In the genomic region with DNA sequence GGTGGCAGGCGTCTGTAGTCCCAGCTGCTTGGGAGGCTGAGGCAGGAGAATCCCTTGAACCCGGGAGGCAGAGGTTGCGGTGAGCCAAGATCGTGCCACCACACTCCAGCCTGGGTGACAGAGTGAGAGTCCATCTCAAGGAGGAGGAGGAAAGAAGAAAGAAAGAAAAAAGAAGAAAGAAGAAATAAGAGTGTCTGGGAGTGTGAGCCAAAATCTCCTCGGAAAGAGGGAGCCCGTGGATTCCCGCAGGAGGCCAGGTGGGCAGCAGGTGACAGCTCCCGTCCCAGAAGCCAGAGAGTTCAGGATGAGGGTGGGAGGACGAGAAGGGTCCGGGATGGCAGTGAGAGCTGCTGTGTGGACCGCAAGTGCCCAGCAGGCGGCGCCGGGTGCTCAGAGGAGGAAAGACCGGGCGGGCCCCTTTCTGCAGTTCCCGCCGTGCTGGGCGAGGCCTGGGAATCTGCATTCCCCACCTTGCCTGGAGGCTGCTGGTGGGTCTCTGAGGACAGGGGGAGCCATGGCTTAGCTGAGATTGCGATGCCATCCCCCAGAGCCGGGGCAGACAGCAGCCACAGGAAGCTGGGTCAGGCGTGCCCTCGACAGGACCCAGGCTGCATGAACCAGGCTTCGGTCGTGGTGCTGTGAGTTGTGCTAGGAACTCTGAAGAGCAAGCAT, we compare ENCODE assay signal across 2 cellular contexts.
TF ChIP-seq lines count a peak whose summit lies in the region.

No MANE protein-coding gene starts in this region.

TF ChIP-seq in HEK293, 187 proteins besides CTCF, POLR2A, EP300 and RAD21 (continued from another document):
- TF ChIP-seq, protein P1, sequence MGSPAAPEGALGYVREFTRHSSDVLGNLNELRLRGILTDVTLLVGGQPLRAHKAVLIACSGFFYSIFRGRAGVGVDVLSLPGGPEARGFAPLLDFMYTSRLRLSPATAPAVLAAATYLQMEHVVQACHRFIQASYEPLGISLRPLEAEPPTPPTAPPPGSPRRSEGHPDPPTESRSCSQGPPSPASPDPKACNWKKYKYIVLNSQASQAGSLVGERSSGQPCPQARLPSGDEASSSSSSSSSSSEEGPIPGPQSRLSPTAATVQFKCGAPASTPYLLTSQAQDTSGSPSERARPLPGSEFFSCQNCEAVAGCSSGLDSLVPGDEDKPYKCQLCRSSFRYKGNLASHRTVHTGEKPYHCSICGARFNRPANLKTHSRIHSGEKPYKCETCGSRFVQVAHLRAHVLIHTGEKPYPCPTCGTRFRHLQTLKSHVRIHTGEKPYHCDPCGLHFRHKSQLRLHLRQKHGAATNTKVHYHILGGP (tag by site-specific recombination; IDR thresholded peaks at IDR 0.05): no peak
- TF ChIP-seq ZNF114 (tag by site-specific recombination; IDR thresholded peaks at IDR 0.05) (no peak), ZNF2 (tag by site-specific recombination; IDR thresholded peaks at IDR 0.05) (0 out of 2 replicates have a peak, but pooled peaks have one; percentile 27), ZNF561 (tag by site-specific recombination; IDR thresholded peaks at IDR 0.05; ENCODE audit: borderline replicate concordance) (peak; percentile 100), KLF8 (tag by site-specific recombination; IDR thresholded peaks at IDR 0.05) (peak; percentile 47; the same call in 1 of the 2 replicates), MEIS1 (CRISPR knock-in tag; IDR thresholded peaks at IDR 0.05; ENCODE audit: borderline replicate concordance) (no peak), ZNF423 (tag by site-specific recombination; IDR thresholded peaks at IDR 0.05) (no peak), MZF1 (tag by site-specific recombination; IDR thresholded peaks at IDR 0.05; ENCODE audit: borderline replicate concordance) (no peak), ZNF792 (tag by site-specific recombination; IDR thresholded peaks at IDR 0.05) (no peak), SP7 (tag by site-specific recombination; IDR thresholded peaks at IDR 0.05) (0 out of 2 replicates have a peak, but pooled peaks have one; percentile 30), ZNF184 (tag by site-specific recombination; IDR thresholded peaks at IDR 0.05) (no peak), ZNF571 (tag by site-specific recombination; IDR thresholded peaks at IDR 0.05) (no peak), ZNF776 (tag by site-specific recombination; IDR thresholded peaks at IDR 0.05; ENCODE audit: borderline replicate concordance) (no peak), BCL11A (tag by site-specific recombination; IDR thresholded peaks at IDR 0.05; ENCODE audit: low read depth) (no peak), ZNF366 (tag by site-specific recombination; conservative IDR thresholded peaks at IDR 0.05) (peak; percentile 57), KLF16 (tag by site-specific recombination; IDR thresholded peaks at IDR 0.05) (0 out of 2 replicates have a peak, but pooled peaks have one; percentile 36), ZNF335 (tag by site-specific recombination; conservative IDR thresholded peaks at IDR 0.05) (no peak)
TF ChIP-seq in HEK293: peak in this region for 16.

TF ChIP-seq in HepG2, 621 proteins besides CTCF, POLR2A, EP300 and RAD21 (continued from another document and continues in another):
- TF ChIP-seq HMG20A (CRISPR knock-in tag; IDR thresholded peaks at IDR 0.05; ENCODE audit: borderline replicate concordance) (no peak), TGIF2 (CRISPR knock-in tag; IDR thresholded peaks at IDR 0.05) (no peak), KLF6 (CRISPR knock-in tag; IDR thresholded peaks at IDR 0.05) (no peak), CBFB (CRISPR knock-in tag; IDR thresholded peaks at IDR 0.05) (0 out of 2 replicates have a peak, but pooled peaks have one; percentile 37), HDAC2 (CRISPR knock-in tag; IDR thresholded peaks at IDR 0.05) (no peak), ZNF615 (CRISPR knock-in tag; IDR thresholded peaks at IDR 0.05; ENCODE audit: borderline replicate concordance) (no peak), MIER2 (CRISPR knock-in tag; IDR thresholded peaks at IDR 0.05) (no peak), KLF13 (CRISPR knock-in tag; IDR thresholded peaks at IDR 0.05) (no peak), ZFP36 (IDR thresholded peaks at IDR 0.05; ENCODE audit: borderline replicate concordance, low read depth, low read length, partially characterized antibody) (no peak), WIZ (CRISPR knock-in tag; IDR thresholded peaks at IDR 0.05) (no peak), KMT2A (CRISPR knock-in tag; IDR thresholded peaks at IDR 0.05) (no peak), XBP1 (CRISPR knock-in tag; IDR thresholded peaks at IDR 0.05) (no peak), ZNF33A (CRISPR knock-in tag; IDR thresholded peaks at IDR 0.05; ENCODE audit: borderline replicate concordance) (no peak), ZC3H13 (CRISPR knock-in tag; IDR thresholded peaks at IDR 0.05) (no peak), SP4 (CRISPR knock-in tag; IDR thresholded peaks at IDR 0.05) (peak; percentile 56; the same call in 1 of the 2 replicates), HMG20B (CRISPR knock-in tag; conservative IDR thresholded peaks at IDR 0.05) (no peak), ARNTL (CRISPR knock-in tag; IDR thresholded peaks at IDR 0.05) (no peak), GABPB1 (CRISPR knock-in tag; IDR thresholded peaks at IDR 0.05) (peak; percentile 54; the same call in 1 of the 2 replicates), SRSF4 (IDR thresholded peaks at IDR 0.05; ENCODE audit: low read depth, low read length, poor library complexity, severe bottlenecking) (no peak), ZNF605 (CRISPR knock-in tag; IDR thresholded peaks at IDR 0.05) (no peak), CREM (IDR thresholded peaks at IDR 0.05) (no peak), CREM (CRISPR knock-in tag; IDR thresholded peaks at IDR 0.05) (no peak), NR2C2 (CRISPR knock-in tag; IDR thresholded peaks at IDR 0.05; ENCODE audit: borderline replicate concordance) (no peak), ZIK1 (CRISPR knock-in tag; IDR thresholded peaks at IDR 0.05; ENCODE audit: borderline replicate concordance, low read depth) (no peak), MAFK (conservative IDR thresholded peaks at IDR 0.05 in 1 of 2, IDR thresholded peaks at IDR 0.05 in 1 of 2; ENCODE audit: low read length in 2 of 2) (no peak), ZFP41 (CRISPR knock-in tag; IDR thresholded peaks at IDR 0.05; ENCODE audit: borderline replicate concordance) (no peak)
- TF ChIP-seq, protein P2, sequence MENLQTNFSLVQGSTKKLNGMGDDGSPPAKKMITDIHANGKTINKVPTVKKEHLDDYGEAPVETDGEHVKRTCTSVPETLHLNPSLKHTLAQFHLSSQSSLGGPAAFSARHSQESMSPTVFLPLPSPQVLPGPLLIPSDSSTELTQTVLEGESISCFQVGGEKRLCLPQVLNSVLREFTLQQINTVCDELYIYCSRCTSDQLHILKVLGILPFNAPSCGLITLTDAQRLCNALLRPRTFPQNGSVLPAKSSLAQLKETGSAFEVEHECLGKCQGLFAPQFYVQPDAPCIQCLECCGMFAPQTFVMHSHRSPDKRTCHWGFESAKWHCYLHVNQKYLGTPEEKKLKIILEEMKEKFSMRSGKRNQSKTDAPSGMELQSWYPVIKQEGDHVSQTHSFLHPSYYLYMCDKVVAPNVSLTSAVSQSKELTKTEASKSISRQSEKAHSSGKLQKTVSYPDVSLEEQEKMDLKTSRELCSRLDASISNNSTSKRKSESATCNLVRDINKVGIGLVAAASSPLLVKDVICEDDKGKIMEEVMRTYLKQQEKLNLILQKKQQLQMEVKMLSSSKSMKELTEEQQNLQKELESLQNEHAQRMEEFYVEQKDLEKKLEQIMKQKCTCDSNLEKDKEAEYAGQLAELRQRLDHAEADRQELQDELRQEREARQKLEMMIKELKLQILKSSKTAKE (CRISPR knock-in tag; IDR thresholded peaks at IDR 0.05; ENCODE audit: borderline replicate concordance): no peak
- TF ChIP-seq, protein P3, sequence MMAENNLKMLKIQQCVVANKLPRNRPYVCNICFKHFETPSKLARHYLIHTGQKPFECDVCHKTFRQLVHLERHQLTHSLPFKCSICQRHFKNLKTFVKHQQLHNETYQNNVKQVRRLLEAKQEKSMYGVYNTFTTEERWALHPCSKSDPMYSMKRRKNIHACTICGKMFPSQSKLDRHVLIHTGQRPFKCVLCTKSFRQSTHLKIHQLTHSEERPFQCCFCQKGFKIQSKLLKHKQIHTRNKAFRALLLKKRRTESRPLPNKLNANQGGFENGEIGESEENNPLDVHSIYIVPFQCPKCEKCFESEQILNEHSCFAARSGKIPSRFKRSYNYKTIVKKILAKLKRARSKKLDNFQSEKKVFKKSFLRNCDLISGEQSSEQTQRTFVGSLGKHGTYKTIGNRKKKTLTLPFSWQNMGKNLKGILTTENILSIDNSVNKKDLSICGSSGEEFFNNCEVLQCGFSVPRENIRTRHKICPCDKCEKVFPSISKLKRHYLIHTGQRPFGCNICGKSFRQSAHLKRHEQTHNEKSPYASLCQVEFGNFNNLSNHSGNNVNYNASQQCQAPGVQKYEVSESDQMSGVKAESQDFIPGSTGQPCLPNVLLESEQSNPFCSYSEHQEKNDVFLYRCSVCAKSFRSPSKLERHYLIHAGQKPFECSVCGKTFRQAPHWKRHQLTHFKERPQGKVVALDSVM (CRISPR knock-in tag; IDR thresholded peaks at IDR 0.05): no peak
- TF ChIP-seq, protein P4, sequence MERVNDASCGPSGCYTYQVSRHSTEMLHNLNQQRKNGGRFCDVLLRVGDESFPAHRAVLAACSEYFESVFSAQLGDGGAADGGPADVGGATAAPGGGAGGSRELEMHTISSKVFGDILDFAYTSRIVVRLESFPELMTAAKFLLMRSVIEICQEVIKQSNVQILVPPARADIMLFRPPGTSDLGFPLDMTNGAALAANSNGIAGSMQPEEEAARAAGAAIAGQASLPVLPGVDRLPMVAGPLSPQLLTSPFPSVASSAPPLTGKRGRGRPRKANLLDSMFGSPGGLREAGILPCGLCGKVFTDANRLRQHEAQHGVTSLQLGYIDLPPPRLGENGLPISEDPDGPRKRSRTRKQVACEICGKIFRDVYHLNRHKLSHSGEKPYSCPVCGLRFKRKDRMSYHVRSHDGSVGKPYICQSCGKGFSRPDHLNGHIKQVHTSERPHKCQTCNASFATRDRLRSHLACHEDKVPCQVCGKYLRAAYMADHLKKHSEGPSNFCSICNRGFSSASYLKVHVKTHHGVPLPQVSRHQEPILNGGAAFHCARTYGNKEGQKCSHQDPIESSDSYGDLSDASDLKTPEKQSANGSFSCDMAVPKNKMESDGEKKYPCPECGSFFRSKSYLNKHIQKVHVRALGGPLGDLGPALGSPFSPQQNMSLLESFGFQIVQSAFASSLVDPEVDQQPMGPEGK (CRISPR knock-in tag; IDR thresholded peaks at IDR 0.05): peak; percentile 45; the same call in 1 of the 2 replicates
- TF ChIP-seq, protein P5, sequence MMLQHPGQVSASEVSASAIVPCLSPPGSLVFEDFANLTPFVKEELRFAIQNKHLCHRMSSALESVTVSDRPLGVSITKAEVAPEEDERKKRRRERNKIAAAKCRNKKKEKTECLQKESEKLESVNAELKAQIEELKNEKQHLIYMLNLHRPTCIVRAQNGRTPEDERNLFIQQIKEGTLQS (CRISPR knock-in tag; IDR thresholded peaks at IDR 0.05): no peak
- TF ChIP-seq, protein P6, sequence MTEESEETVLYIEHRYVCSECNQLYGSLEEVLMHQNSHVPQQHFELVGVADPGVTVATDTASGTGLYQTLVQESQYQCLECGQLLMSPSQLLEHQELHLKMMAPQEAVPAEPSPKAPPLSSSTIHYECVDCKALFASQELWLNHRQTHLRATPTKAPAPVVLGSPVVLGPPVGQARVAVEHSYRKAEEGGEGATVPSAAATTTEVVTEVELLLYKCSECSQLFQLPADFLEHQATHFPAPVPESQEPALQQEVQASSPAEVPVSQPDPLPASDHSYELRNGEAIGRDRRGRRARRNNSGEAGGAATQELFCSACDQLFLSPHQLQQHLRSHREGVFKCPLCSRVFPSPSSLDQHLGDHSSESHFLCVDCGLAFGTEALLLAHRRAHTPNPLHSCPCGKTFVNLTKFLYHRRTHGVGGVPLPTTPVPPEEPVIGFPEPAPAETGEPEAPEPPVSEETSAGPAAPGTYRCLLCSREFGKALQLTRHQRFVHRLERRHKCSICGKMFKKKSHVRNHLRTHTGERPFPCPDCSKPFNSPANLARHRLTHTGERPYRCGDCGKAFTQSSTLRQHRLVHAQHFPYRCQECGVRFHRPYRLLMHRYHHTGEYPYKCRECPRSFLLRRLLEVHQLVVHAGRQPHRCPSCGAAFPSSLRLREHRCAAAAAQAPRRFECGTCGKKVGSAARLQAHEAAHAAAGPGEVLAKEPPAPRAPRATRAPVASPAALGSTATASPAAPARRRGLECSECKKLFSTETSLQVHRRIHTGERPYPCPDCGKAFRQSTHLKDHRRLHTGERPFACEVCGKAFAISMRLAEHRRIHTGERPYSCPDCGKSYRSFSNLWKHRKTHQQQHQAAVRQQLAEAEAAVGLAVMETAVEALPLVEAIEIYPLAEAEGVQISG (CRISPR knock-in tag; IDR thresholded peaks at IDR 0.05): peak; percentile 42
- TF ChIP-seq, protein P7, sequence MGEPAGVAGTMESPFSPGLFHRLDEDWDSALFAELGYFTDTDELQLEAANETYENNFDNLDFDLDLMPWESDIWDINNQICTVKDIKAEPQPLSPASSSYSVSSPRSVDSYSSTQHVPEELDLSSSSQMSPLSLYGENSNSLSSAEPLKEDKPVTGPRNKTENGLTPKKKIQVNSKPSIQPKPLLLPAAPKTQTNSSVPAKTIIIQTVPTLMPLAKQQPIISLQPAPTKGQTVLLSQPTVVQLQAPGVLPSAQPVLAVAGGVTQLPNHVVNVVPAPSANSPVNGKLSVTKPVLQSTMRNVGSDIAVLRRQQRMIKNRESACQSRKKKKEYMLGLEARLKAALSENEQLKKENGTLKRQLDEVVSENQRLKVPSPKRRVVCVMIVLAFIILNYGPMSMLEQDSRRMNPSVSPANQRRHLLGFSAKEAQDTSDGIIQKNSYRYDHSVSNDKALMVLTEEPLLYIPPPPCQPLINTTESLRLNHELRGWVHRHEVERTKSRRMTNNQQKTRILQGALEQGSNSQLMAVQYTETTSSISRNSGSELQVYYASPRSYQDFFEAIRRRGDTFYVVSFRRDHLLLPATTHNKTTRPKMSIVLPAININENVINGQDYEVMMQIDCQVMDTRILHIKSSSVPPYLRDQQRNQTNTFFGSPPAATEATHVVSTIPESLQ (CRISPR knock-in tag; conservative IDR thresholded peaks at IDR 0.05): no peak
- TF ChIP-seq, protein P8, sequence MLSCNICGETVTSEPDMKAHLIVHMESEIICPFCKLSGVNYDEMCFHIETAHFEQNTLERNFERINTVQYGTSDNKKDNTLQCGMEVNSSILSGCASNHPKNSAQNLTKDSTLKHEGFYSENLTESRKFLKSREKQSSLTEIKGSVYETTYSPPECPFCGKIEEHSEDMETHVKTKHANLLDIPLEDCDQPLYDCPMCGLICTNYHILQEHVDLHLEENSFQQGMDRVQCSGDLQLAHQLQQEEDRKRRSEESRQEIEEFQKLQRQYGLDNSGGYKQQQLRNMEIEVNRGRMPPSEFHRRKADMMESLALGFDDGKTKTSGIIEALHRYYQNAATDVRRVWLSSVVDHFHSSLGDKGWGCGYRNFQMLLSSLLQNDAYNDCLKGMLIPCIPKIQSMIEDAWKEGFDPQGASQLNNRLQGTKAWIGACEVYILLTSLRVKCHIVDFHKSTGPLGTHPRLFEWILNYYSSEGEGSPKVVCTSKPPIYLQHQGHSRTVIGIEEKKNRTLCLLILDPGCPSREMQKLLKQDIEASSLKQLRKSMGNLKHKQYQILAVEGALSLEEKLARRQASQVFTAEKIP (CRISPR knock-in tag; IDR thresholded peaks at IDR 0.05; ENCODE audit: borderline replicate concordance): no peak
- TF ChIP-seq, protein P9, sequence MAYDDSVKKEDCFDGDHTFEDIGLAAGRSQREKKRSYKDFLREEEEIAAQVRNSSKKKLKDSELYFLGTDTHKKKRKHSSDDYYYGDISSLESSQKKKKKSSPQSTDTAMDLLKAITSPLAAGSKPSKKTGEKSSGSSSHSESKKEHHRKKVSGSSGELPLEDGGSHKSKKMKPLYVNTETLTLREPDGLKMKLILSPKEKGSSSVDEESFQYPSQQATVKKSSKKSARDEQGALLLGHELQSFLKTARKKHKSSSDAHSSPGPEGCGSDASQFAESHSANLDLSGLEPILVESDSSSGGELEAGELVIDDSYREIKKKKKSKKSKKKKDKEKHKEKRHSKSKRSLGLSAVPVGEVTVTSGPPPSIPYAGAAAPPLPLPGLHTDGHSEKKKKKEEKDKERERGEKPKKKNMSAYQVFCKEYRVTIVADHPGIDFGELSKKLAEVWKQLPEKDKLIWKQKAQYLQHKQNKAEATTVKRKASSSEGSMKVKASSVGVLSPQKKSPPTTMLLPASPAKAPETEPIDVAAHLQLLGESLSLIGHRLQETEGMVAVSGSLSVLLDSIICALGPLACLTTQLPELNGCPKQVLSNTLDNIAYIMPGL (CRISPR knock-in tag; IDR thresholded peaks at IDR 0.05; ENCODE audit: borderline replicate concordance in 1 of 2, low read depth in 1 of 2): peak; percentile 40 to 54; a peak in 2 of 4 replicates
